In genomic region chr14:98189077-98189476, GRCh38 we compare ENCODE assay signal across 14 cellular contexts.
DNase-seq lines count a peak whose midpoint lies in the region; ATAC-seq and TF ChIP-seq lines count a peak whose summit lies in the region.
"Had no signal": no experiment of that assay in that cellular context is flagged by ENCODE, and none has a peak within 500 bp of the region (broad histone marks: within the 10 kb centered on the region; RNA-seq: fewer than 3 reads in every experiment).

No MANE protein-coding gene starts in this region.

- POLR2A ChIA-PET in CD4-positive, alpha-beta memory T cell (lab: Charles Lee; ENCODE audit: partially characterized antibody), result interaction anchor here (0.6 to 19.1 kb wide), 30 partner anchors 8 to 1209 kb away, joined by 3 to 475 read pairs (median 5); partner anchors contain the start of gene BCL11B
- POLR2A ChIA-PET in activated CD8-positive, alpha-beta T cell treated with anti-CD3 and anti-CD28 coated beads, Interleukin-2, amount 10 ng/mL, durations not matched to agents 7 days and 5 days (lab: Charles Lee), result interaction anchor here (0.6 to 7.8 kb wide), 17 partner anchors 10 to 1083 kb away, joined by 3 to 52 read pairs (median 5); partner anchors contain the start of gene BCL11B

- no peaks in the 10 kb centered on the region for H4K20me1 ChIP-seq in DND-41 (ENCODE audit: insufficient read depth, low read length)
- H4K20me1 ChIP-seq: BLaER1 treated with 17β-estradiol and CSF1 and Interleukin-3, amounts not matched to agents 10 nM and 100 nM had no signal

- 70 to 80% methylated on average over 1 of the region's 1 CpG for WGBS in lung, 2 donors

- intact Hi-C loops in CD4-positive, alpha-beta memory T cell (cut with micrococcal nuclease), result loop anchor here (1.0 to 5.0 kb wide), 10 partner anchors 9 to 1084 kb away; partner anchors contain the start of gene BCL11B

- TF ChIP-seq CTCF in DND-41 (IDR thresholded peaks at IDR 0.05; ENCODE audit: borderline replicate concordance, extremely low read depth, low read length, poor library complexity, severe bottlenecking) (no peak), lung (IDR thresholded peaks at IDR 0.05; ENCODE audit: control extremely low read depth, extremely low read depth) (no peak)

- no peaks in the 10 kb centered on the region for H3K9me3 Mint-ChIP-seq in CD4-positive, alpha-beta memory T cell
- no peaks in the 10 kb centered on the region for H3K9me3 Mint-ChIP-seq in activated CD8-positive, alpha-beta T cell treated with anti-CD3 and anti-CD28 coated beads, Interleukin-2, amount 10 ng/mL, durations not matched to agents 7 days and 5 days (ENCODE audit: insufficient read depth)
- H3K9me3 Mint-ChIP-seq: nephron progenitor cell had no signal

- DNase-seq in CD4-positive, alpha-beta memory T cell, result peak in 1 of 5 donors; percentile 39
- DNase-seq in DND-41 (peak; percentile 78), lung (ENCODE audit: low spot score) (peak; percentile 45), NOMO-1 treated with dmso at 0.1 percent for 144 hours (lab: John Stamatoyannopoulos, UW; ENCODE audit: unreplicated experiment) (no peak), hippocampal formation (lab: John Stamatoyannopoulos, UW) (no peak), SW 1271 (lab: John Stamatoyannopoulos, UW) (no peak)
- DNase-seq in activated CD8-positive, alpha-beta T cell treated with anti-CD3 and anti-CD28 coated beads, Interleukin-2, amount 10 ng/mL, durations not matched to agents 7 days and 5 days, result peak; percentile 68
- DNase-seq: left cardiac atrium; NCI-H1694; nephron progenitor cell; NK-92 treated with Interleukin-12 subunit alpha and Interleukin-12 subunit beta, amount 100 ng/mL, for 24 hours had no signal

- H3K27me3 ChIP-seq in CD4-positive, alpha-beta memory T cell (ENCODE audit: insufficient read depth, low read length), result no peaks in the 10 kb centered on the region
- H3K27me3 ChIP-seq in DND-41 (ENCODE audit: insufficient read depth, low read length, poor library complexity) (no peaks in the 10 kb centered on the region), lung (ENCODE audit: control insufficient read depth, insufficient read depth) (peaks cover 3% of the 10 kb centered on the region)
- H3K27me3 ChIP-seq: BLaER1 treated with 17β-estradiol and CSF1 and Interleukin-3, amounts not matched to agents 10 nM and 100 nM; right atrium auricular region had no signal

- no peaks in the 10 kb centered on the region for H3K36me3 ChIP-seq in CD4-positive, alpha-beta memory T cell (ENCODE audit: insufficient read depth, low read length)
- no peaks in the 10 kb centered on the region for H3K36me3 ChIP-seq in DND-41 (ENCODE audit: insufficient read depth, low read length)
- no peaks in the 10 kb centered on the region for H3K36me3 ChIP-seq in lung (ENCODE audit: control insufficient read depth in 2 of 2, insufficient read depth in 2 of 2, low read length in 2 of 2)
- H3K36me3 ChIP-seq: BLaER1 treated with 17β-estradiol and CSF1 and Interleukin-3, amounts not matched to agents 10 nM and 100 nM; right atrium auricular region had no signal

- peaks cover 100% of the 10 kb centered on the region for H3K4me1 ChIP-seq in CD4-positive, alpha-beta memory T cell (ENCODE audit: insufficient read depth, low read length)
- peaks cover 100% of the 10 kb centered on the region for H3K4me1 ChIP-seq in DND-41 (ENCODE audit: insufficient read depth, low read length)
- no peaks in the 10 kb centered on the region for H3K4me1 ChIP-seq in lung (ENCODE audit: control insufficient read depth in 2 of 2, insufficient read depth in 2 of 2, low read length in 2 of 2)
- H3K4me1 ChIP-seq: BLaER1 treated with 17β-estradiol and CSF1 and Interleukin-3, amounts not matched to agents 10 nM and 100 nM; right atrium auricular region had no signal

- peaks cover 84 to 100% (median 94%) of the 10 kb centered on the region in 4 donors for H3K4me1 Mint-ChIP-seq in CD4-positive, alpha-beta memory T cell
- peaks cover 96% of the 10 kb centered on the region for H3K4me1 Mint-ChIP-seq in activated CD8-positive, alpha-beta T cell treated with anti-CD3 and anti-CD28 coated beads, Interleukin-2, amount 10 ng/mL, durations not matched to agents 7 days and 5 days (ENCODE audit: low read depth)
- H3K4me1 Mint-ChIP-seq: nephron progenitor cell had no signal

- peak overlapping the region; percentile 38 to 42 for H3K4me3 ChIP-seq in CD4-positive, alpha-beta memory T cell (ENCODE audit: low read length in 2 of 2)
- H3K4me3 ChIP-seq in DND-41 (ENCODE audit: low read depth in 1 of 2, low read length in 2 of 2) (peak overlapping the region in 1 of 2 experiments; percentile 42; a peak in 2 of 4 replicates), lung (no peak overlapping the region)
- H3K4me3 ChIP-seq: BLaER1 treated with 17β-estradiol and CSF1 and Interleukin-3, amounts not matched to agents 10 nM and 100 nM; right atrium auricular region had no signal

- H3K9ac ChIP-seq in DND-41 (ENCODE audit: low read depth, low read length), result peak overlapping the region; percentile 81
- H3K9ac ChIP-seq: BLaER1 treated with 17β-estradiol and CSF1 and Interleukin-3, amounts not matched to agents 10 nM and 100 nM; KMS-11 had no signal

- H2AFZ ChIP-seq in DND-41 (ENCODE audit: low read depth, low read length), result no peak overlapping the region

- peak overlapping the region; percentile 67 to 85 (median 80) for H3K4me3 Mint-ChIP-seq in CD4-positive, alpha-beta memory T cell
- H3K4me3 Mint-ChIP-seq in activated CD8-positive, alpha-beta T cell treated with anti-CD3 and anti-CD28 coated beads, Interleukin-2, amount 10 ng/mL, durations not matched to agents 7 days and 5 days, result peak overlapping the region; percentile 58
- H3K4me3 Mint-ChIP-seq: nephron progenitor cell had no signal

- H3K4me2 ChIP-seq in DND-41 (ENCODE audit: insufficient read depth, low read length), result peak overlapping the region; percentile 57
- H3K4me2 ChIP-seq: BLaER1 treated with 17β-estradiol and CSF1 and Interleukin-3, amounts not matched to agents 10 nM and 100 nM; KMS-11 had no signal

- peaks cover 53% of the 10 kb centered on the region for H3K79me2 ChIP-seq in DND-41 (ENCODE audit: insufficient read depth, low read length)

- peak; percentile 52 for ATAC-seq in DND-41 (ENCODE audit: insufficient read depth, low read depth)
- peak; percentile 69 for ATAC-seq in activated CD8-positive, alpha-beta T cell treated with anti-CD3 and anti-CD28 coated beads, Interleukin-2, amount 10 ng/mL, durations not matched to agents 7 days and 5 days
- ATAC-seq in lung (ENCODE audit: insufficient read depth, low FRiP score), result peak; percentile 45

- H3K27ac Mint-ChIP-seq in CD4-positive, alpha-beta memory T cell, result peak overlapping the region; percentile 84 to 98 (median 94)
- peak overlapping the region; percentile 92 for H3K27ac Mint-ChIP-seq in activated CD8-positive, alpha-beta T cell treated with anti-CD3 and anti-CD28 coated beads, Interleukin-2, amount 10 ng/mL, durations not matched to agents 7 days and 5 days
- H3K27ac Mint-ChIP-seq: nephron progenitor cell had no signal

- no peaks in the 10 kb centered on the region for H3K27me3 Mint-ChIP-seq in CD4-positive, alpha-beta memory T cell
- no peaks in the 10 kb centered on the region for H3K27me3 Mint-ChIP-seq in activated CD8-positive, alpha-beta T cell treated with anti-CD3 and anti-CD28 coated beads, Interleukin-2, amount 10 ng/mL, durations not matched to agents 7 days and 5 days (ENCODE audit: low read depth)

- CTCF ChIA-PET in CD4-positive, alpha-beta memory T cell (lab: Charles Lee; ENCODE audit: partially characterized antibody), result interaction anchor here (0.7 to 5.5 kb wide), 13 partner anchors 8 to 1086 kb away, joined by 3 to 58 read pairs (median 4); partner anchors contain the start of gene BCL11B
- CTCF ChIA-PET in activated CD8-positive, alpha-beta T cell treated with anti-CD3 and anti-CD28 coated beads, Interleukin-2, amount 10 ng/mL, durations not matched to agents 7 days and 5 days (lab: Charles Lee), result interaction anchor here (0.6 to 20.0 kb wide), 13 partner anchors 8 to 1038 kb away, joined by 3 to 309 read pairs (median 5); no protein-coding TSS in a partner anchor

- no peaks in the 10 kb centered on the region for H3K36me3 Mint-ChIP-seq in CD4-positive, alpha-beta memory T cell
- peaks cover 19% of the 10 kb centered on the region for H3K36me3 Mint-ChIP-seq in activated CD8-positive, alpha-beta T cell treated with anti-CD3 and anti-CD28 coated beads, Interleukin-2, amount 10 ng/mL, durations not matched to agents 7 days and 5 days (ENCODE audit: low read depth)

- no peaks in the 10 kb centered on the region for H3K9me3 ChIP-seq in CD4-positive, alpha-beta memory T cell (ENCODE audit: control insufficient read depth in 1 of 2, low read length in 2 of 2)
- H3K9me3 ChIP-seq in DND-41 (ENCODE audit: insufficient read depth, low read length, severe bottlenecking) (no peaks in the 10 kb centered on the region), lung (ENCODE audit: control insufficient read depth in 2 of 2, insufficient read depth in 1 of 2, low read length in 1 of 2) (peaks cover 0 to 2% of the 10 kb centered on the region in 2 donors)
- H3K9me3 ChIP-seq: BLaER1 treated with 17β-estradiol and CSF1 and Interleukin-3, amounts not matched to agents 10 nM and 100 nM; right atrium auricular region had no signal

- peak overlapping the region; percentile 65 for H3K27ac ChIP-seq in CD4-positive, alpha-beta memory T cell (ENCODE audit: low read depth, low read length)
- H3K27ac ChIP-seq in DND-41 (ENCODE audit: low read length) (peak overlapping the region; percentile 99), lung (ENCODE audit: low read depth in 1 of 2, low read length in 1 of 2) (peak overlapping the region in 1 of 2 donors; percentile 51)
- H3K27ac ChIP-seq: BLaER1 treated with 17β-estradiol and CSF1 and Interleukin-3, amounts not matched to agents 10 nM and 100 nM; KMS-11; right atrium auricular region had no signal

Comparison
In these comparisons a context has a peak if more than half of its experiments do, and no peak if none do; other contexts are left out.
1. DNase-seq: peak in DND-41 (single experiment), activated CD8-positive, alpha-beta T cell treated with anti-CD3 and anti-CD28 coated beads, Interleukin-2, amount 10 ng/mL, durations not matched to agents 7 days and 5 days (single experiment) and lung (single experiment); none in NOMO-1 treated with dmso at 0.1 percent for 144 hours (single experiment), hippocampal formation (0 of 2) and SW 1271 (0 of 2).
2. Peak in every context shown above with its lines, with median percentiles within 50 percentile points of each other: ATAC-seq.